1 cellular context compared by ENCODE assay signal in the genomic region with DNA sequence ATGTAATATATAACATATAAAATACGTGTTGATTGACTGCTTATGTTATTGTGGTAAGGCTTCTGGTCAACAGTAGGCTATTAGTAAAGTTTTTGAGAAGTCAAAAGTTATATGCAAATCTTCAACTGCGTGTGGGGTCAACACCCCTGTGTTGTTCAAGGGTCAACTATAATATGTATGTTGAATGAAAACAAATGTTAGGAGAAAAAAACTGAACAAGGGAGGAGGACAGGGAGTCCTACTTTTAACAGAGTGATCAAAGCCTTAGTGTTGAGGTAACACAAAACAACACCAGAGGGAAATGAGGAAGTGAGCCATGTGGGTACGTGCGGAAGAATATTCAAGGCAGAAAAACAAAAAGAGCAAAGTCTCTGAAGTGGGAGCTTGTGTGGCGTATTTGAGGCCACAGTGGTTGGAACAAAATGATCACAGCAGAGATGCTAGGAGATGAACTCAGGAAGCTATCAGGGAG.
TF ChIP-seq lines count a peak whose summit lies in the region.

No MANE protein-coding gene starts in this region.

TF ChIP-seq in GM12878, 131 proteins besides CTCF, POLR2A, EP300 and RAD21 (continued from another document):
- TF ChIP-seq SKIL (IDR thresholded peaks at IDR 0.05; ENCODE audit: low read depth, poor library complexity, severe bottlenecking) (peak; percentile 64), NFXL1 (IDR thresholded peaks at IDR 0.05; ENCODE audit: borderline replicate concordance) (no peak)
